Comparison of ENCODE assay signal across 34 cellular contexts in genomic region chr15:29840054-29840453, GRCh38. TPM values are rescaled to one million over a fixed set of nuclear protein-coding genes. Genes with fewer than 3 reads are reported as not detected.
"Had no signal": no experiment of that assay in that cellular context is flagged by ENCODE, and none has a peak within 500 bp of the region (broad histone marks: within the 10 kb centered on the region; RNA-seq: fewer than 3 reads in every experiment).

No MANE protein-coding gene starts in this region.

- H3K27me3 ChIP-seq: brain microvascular endothelial cell, Peyer's patch had no signal

- H3K4me3 Mint-ChIP-seq: activated CD4-positive, alpha-beta memory T cell treated with anti-CD3 and anti-CD28 coated beads, Interleukin-2, amount 10 ng/mL, durations not matched to agents 7 days and 5 days; activated CD8-positive, alpha-beta memory T cell treated with anti-CD3 and anti-CD28 coated beads, Interleukin-2, amount 10 ng/mL, durations not matched to agents 7 days and 5 days; activated naive CD4-positive, alpha-beta T cell treated with anti-CD3 and anti-CD28 coated beads, Interleukin-2, amount 10 ng/mL, durations not matched to agents 7 days and 5 days; activated naive CD8-positive, alpha-beta T cell; activated naive CD8-positive, alpha-beta T cell treated with anti-CD3 and anti-CD28 coated beads, Interleukin-2, amount 50 U/mL, for 24 hours had no signal

- H3K9me3 ChIP-seq: Peyer's patch had no signal

- ATAC-seq: activated CD8-positive, alpha-beta memory T cell treated with anti-CD3 and anti-CD28 coated beads, Interleukin-2, amount 10 ng/mL, durations not matched to agents 7 days and 5 days; activated naive CD8-positive, alpha-beta T cell treated with anti-CD3 and anti-CD28 coated beads, Interleukin-2, amount 50 U/mL, for 24 hours; K562; PC-3 had no signal

- H3K27ac Mint-ChIP-seq: activated CD4-positive, alpha-beta memory T cell treated with anti-CD3 and anti-CD28 coated beads, Interleukin-2, amount 10 ng/mL, durations not matched to agents 7 days and 5 days; activated CD8-positive, alpha-beta memory T cell treated with anti-CD3 and anti-CD28 coated beads, Interleukin-2, amount 10 ng/mL, durations not matched to agents 7 days and 5 days; activated naive CD4-positive, alpha-beta T cell treated with anti-CD3 and anti-CD28 coated beads, Interleukin-2, amount 10 ng/mL, durations not matched to agents 7 days and 5 days; activated naive CD8-positive, alpha-beta T cell; activated naive CD8-positive, alpha-beta T cell treated with anti-CD3 and anti-CD28 coated beads, Interleukin-2, amount 50 U/mL, for 24 hours had no signal

- H3K4me3 ChIP-seq: K562, Peyer's patch had no signal

- H3K36me3 ChIP-seq: brain microvascular endothelial cell, Peyer's patch, WERI-Rb-1 had no signal

- H3K36me3 Mint-ChIP-seq: activated CD8-positive, alpha-beta memory T cell treated with anti-CD3 and anti-CD28 coated beads, Interleukin-2, amount 10 ng/mL, durations not matched to agents 7 days and 5 days; activated naive CD4-positive, alpha-beta T cell treated with anti-CD3 and anti-CD28 coated beads, Interleukin-2, amount 10 ng/mL, durations not matched to agents 7 days and 5 days; activated naive CD8-positive, alpha-beta T cell had no signal

- H3K4me1 Mint-ChIP-seq: activated CD4-positive, alpha-beta memory T cell treated with anti-CD3 and anti-CD28 coated beads, Interleukin-2, amount 10 ng/mL, durations not matched to agents 7 days and 5 days; activated CD8-positive, alpha-beta memory T cell treated with anti-CD3 and anti-CD28 coated beads, Interleukin-2, amount 10 ng/mL, durations not matched to agents 7 days and 5 days; activated naive CD4-positive, alpha-beta T cell treated with anti-CD3 and anti-CD28 coated beads, Interleukin-2, amount 10 ng/mL, durations not matched to agents 7 days and 5 days; activated naive CD8-positive, alpha-beta T cell treated with anti-CD3 and anti-CD28 coated beads, Interleukin-2, amount 50 U/mL, for 24 hours had no signal

- DNase-seq: activated CD4-positive, alpha-beta memory T cell treated with anti-CD3 and anti-CD28 coated beads, Interleukin-2, amount 10 ng/mL, durations not matched to agents 7 days and 5 days; activated CD4-positive, alpha-beta T cell treated with anti-CD3 and anti-CD28 coated beads for 1 hour; activated CD4-positive, alpha-beta T cell treated with anti-CD3 and anti-CD28 coated beads for 48 hours; activated CD4-positive, CD25-positive, alpha-beta regulatory T cell; activated CD8-positive, alpha-beta memory T cell treated with anti-CD3 and anti-CD28 coated beads for 24 hours; activated CD8-positive, alpha-beta memory T cell treated with anti-CD3 and anti-CD28 coated beads, Interleukin-2, amount 10 ng/mL, durations not matched to agents 7 days and 5 days; activated CD8-positive, alpha-beta memory T cell treated with anti-CD3 and anti-CD28 coated beads, Interleukin-2, amount 50 U/mL, for 48 hours; activated effector memory CD4-positive, alpha-beta T cell treated with Interleukin-2 at 50 U/mL for 16 hours; activated naive CD4-positive, alpha-beta T cell treated with anti-CD3 and anti-CD28 coated beads, Interleukin-2, amount 10 ng/mL, durations not matched to agents 7 days and 5 days; activated naive CD8-positive, alpha-beta T cell treated with anti-CD3 and anti-CD28 coated beads, Interleukin-2, amount 50 U/mL, for 24 hours; activated T-cell treated with anti-CD3 and anti-CD28 coated beads, Interleukin-2, amount 50 U/mL, for 48 hours; aorta; brain microvascular endothelial cell; NCI-H1092 treated with DMSO at 0.1 percent for 48 hours; NCI-H1417; NCI-H146; NCI-H187; NCI-H2029 treated with DMSO at 0.1 percent for 48 hours; NCI-H2107; NCI-H2171; NCI-H510A; NCI-H526; NCI-H748 treated with DMSO at 0.1 percent for 48 hours; NK-92 treated with Interleukin-12 subunit alpha and Interleukin-12 subunit beta, amount 100 ng/mL, for 24 hours; PC-3; Peyer's patch; RPMI8226; SW 1271; T-helper 1 cell; T-helper 2 cell; T-helper 9 cell; WERI-Rb-1 had no signal

- H3K4me1 ChIP-seq: Peyer's patch had no signal

- H3K9me3 Mint-ChIP-seq: activated naive CD4-positive, alpha-beta T cell treated with anti-CD3 and anti-CD28 coated beads, Interleukin-2, amount 10 ng/mL, durations not matched to agents 7 days and 5 days; activated naive CD8-positive, alpha-beta T cell treated with anti-CD3 and anti-CD28 coated beads, Interleukin-2, amount 50 U/mL, for 24 hours had no signal

- H3K27ac ChIP-seq: brain microvascular endothelial cell, Peyer's patch, WERI-Rb-1 had no signal

RNA-seq across cellular contexts. Expression of gene TJP1, which starts 17.8 kb away (rescaled TPM):
- total RNA-seq: activated CD4-positive, alpha-beta memory T cell treated with anti-CD3 and anti-CD28 coated beads, Interleukin-2, amount 10 ng/mL, durations not matched to agents 7 days and 5 days; activated CD8-positive, alpha-beta memory T cell treated with anti-CD3 and anti-CD28 coated beads, Interleukin-2, amount 10 ng/mL, durations not matched to agents 7 days and 5 days had no signal
